8 cellular contexts compared by ENCODE assay signal in genomic region chr12:4274396-4274959, GRCh38. TPM values are rescaled to one million over a fixed set of nuclear protein-coding genes. Genes with fewer than 3 reads are reported as not detected.
A peak's percentile ranks its signal among the peaks of the same experiment; 100 is the strongest.
DNase-seq lines count a peak whose midpoint lies in the region; ATAC-seq and TF ChIP-seq lines count a peak whose summit lies in the region.

No MANE protein-coding gene starts in this region.

- H3K27me3 Mint-ChIP-seq in CD4-positive, alpha-beta memory T cell = peaks cover 0 to 2% of the 10 kb centered on the region in 2 donors
- peaks cover 38% of the 10 kb centered on the region for H3K27me3 Mint-ChIP-seq in chondrocyte (ENCODE audit: low read depth)

- H3K4me1 ChIP-seq in CD4-positive, alpha-beta memory T cell (ENCODE audit: insufficient read depth, low read length) = peaks cover 59% of the 10 kb centered on the region
- H3K4me1 ChIP-seq in mesodermal cell (ENCODE audit: control insufficient read depth, insufficient read depth, low read length, poor library complexity, severe bottlenecking) = peaks cover 38% of the 10 kb centered on the region
- H3K4me1 ChIP-seq in upper lobe of right lung = peaks cover 60% of the 10 kb centered on the region

- H3K27ac ChIP-seq in CD4-positive, alpha-beta memory T cell (ENCODE audit: low read depth, low read length) = peak overlapping the region; percentile 91
- no peak overlapping the region for H3K27ac ChIP-seq in mesodermal cell (ENCODE audit: low read depth, low read length, severe bottlenecking)
- H3K27ac ChIP-seq in upper lobe of right lung = peak overlapping the region; percentile 86

- CTCF ChIA-PET in CD4-positive, alpha-beta memory T cell (lab: Charles Lee; ENCODE audit: partially characterized antibody) = interaction anchor here (1.3 to 16.3 kb wide), 7 partner anchors 10 to 387 kb away, joined by 3 to 304 read pairs (median 111); no protein-coding TSS in a partner anchor

- intact Hi-C loops in CD4-positive, alpha-beta memory T cell (cut with micrococcal nuclease) = loop anchor here (5.0 kb wide), 1 partner anchor 522 kb away; the partner anchor contains the start of gene CRACR2A
- intact Hi-C loops in upper lobe of right lung (cut with DNase I) = loop anchor here (10.0 kb wide), 1 partner anchor 390 kb away; no protein-coding TSS in a partner anchor

- no peaks in the 10 kb centered on the region for H3K9me3 ChIP-seq in CD4-positive, alpha-beta memory T cell (ENCODE audit: control insufficient read depth in 1 of 2, low read length in 2 of 2)
- H3K9me3 ChIP-seq in mesodermal cell (ENCODE audit: control insufficient read depth, low read length) (no peaks in the 10 kb centered on the region), upper lobe of right lung (no peaks in the 10 kb centered on the region)

- POLR2A ChIA-PET in CD4-positive, alpha-beta memory T cell (lab: Charles Lee; ENCODE audit: partially characterized antibody) = interaction anchor here (1.3 to 13.1 kb wide), 16 partner anchors 12 to 401 kb away, joined by 3 to 253 read pairs (median 8); partner anchors contain the start of gene PARP11

- H3K36me3 Mint-ChIP-seq in CD4-positive, alpha-beta memory T cell = peaks cover 29 to 71% of the 10 kb centered on the region in 2 donors
- H3K36me3 Mint-ChIP-seq in chondrocyte (ENCODE audit: low read depth) = peaks cover 21% of the 10 kb centered on the region

- TF ChIP-seq CTCF in chondrocyte (IDR thresholded peaks at IDR 0.05) (no peak), upper lobe of right lung (IDR thresholded peaks at IDR 0.05) (no peak)

- no peaks in the 10 kb centered on the region for H3K27me3 ChIP-seq in CD4-positive, alpha-beta memory T cell (ENCODE audit: insufficient read depth, low read length)
- H3K27me3 ChIP-seq in upper lobe of right lung = peaks cover 36% of the 10 kb centered on the region

- peak overlapping the region; percentile 91 to 99 (median 96) for H3K4me3 Mint-ChIP-seq in CD4-positive, alpha-beta memory T cell
- H3K4me3 Mint-ChIP-seq in chondrocyte (ENCODE audit: unreplicated experiment) = peak overlapping the region; percentile 89

- ATAC-seq in upper lobe of right lung = no peak

- peaks cover 28% of the 10 kb centered on the region for H3K36me3 ChIP-seq in CD4-positive, alpha-beta memory T cell (ENCODE audit: insufficient read depth, low read length)
- peaks cover 36% of the 10 kb centered on the region for H3K36me3 ChIP-seq in mesodermal cell (ENCODE audit: control insufficient read depth, insufficient read depth, low read length)
- H3K36me3 ChIP-seq in upper lobe of right lung = peaks cover 7% of the 10 kb centered on the region

- DNase-seq in CD4-positive, alpha-beta memory T cell = peak; percentile 25 to 51 (median 33)
- DNase-seq in chondrocyte (ENCODE audit: low spot score) (no peak), upper lobe of right lung (no peak), SK-N-DZ (ENCODE audit: low spot score) (no peak), NCI-H2196 treated with DMSO at 0.1 percent for 48 hours (lab: John Stamatoyannopoulos, UW; ENCODE audit: unreplicated experiment) (no peak), NCI-H1436 treated with DMSO at 0.1 percent for 48 hours (lab: John Stamatoyannopoulos, UW) (no peak)

- H3K4me3 ChIP-seq in CD4-positive, alpha-beta memory T cell (ENCODE audit: low read length in 2 of 2) = peak overlapping the region; percentile 84 to 96
- peak overlapping the region; percentile 99 for H3K4me3 ChIP-seq in mesodermal cell (ENCODE audit: extremely low read depth, insufficient read depth, low read length, poor library complexity, severe bottlenecking)
- H3K4me3 ChIP-seq in upper lobe of right lung = peak overlapping the region; percentile 77

- WGBS in mesodermal cell (ENCODE audit: insufficient coverage in 2 of 2), 2 experiments = 0 to 2% methylated on average over 10 to 18 of the region's 39 CpGs

- peaks cover 34 to 83% (median 45%) of the 10 kb centered on the region in 4 donors for H3K4me1 Mint-ChIP-seq in CD4-positive, alpha-beta memory T cell
- H3K4me1 Mint-ChIP-seq in chondrocyte (ENCODE audit: low read depth) = peaks cover 43% of the 10 kb centered on the region

- H3K9me3 Mint-ChIP-seq in CD4-positive, alpha-beta memory T cell = no peaks in the 10 kb centered on the region
- no peaks in the 10 kb centered on the region for H3K9me3 Mint-ChIP-seq in chondrocyte (ENCODE audit: low read depth)

- H3K27ac Mint-ChIP-seq in CD4-positive, alpha-beta memory T cell = peak overlapping the region; percentile 91 to 100 (median 98)
- peak overlapping the region; percentile 92 for H3K27ac Mint-ChIP-seq in chondrocyte (ENCODE audit: unreplicated experiment)

TF ChIP-seq in PFSK-1, 5 proteins besides CTCF, POLR2A, EP300 and RAD21:
- 0 out of 2 replicates have a peak, but pooled peaks have one; percentile 17 for TF ChIP-seq SIN3A (IDR thresholded peaks at IDR 0.05; ENCODE audit: borderline replicate concordance, insufficient read depth, low read length)
- peak; percentile 36; the same call in 1 of the 2 replicates for TF ChIP-seq TAF1 (IDR thresholded peaks at IDR 0.05; ENCODE audit: borderline replicate concordance, insufficient read depth, low read length)
- TF ChIP-seq, protein P1, sequence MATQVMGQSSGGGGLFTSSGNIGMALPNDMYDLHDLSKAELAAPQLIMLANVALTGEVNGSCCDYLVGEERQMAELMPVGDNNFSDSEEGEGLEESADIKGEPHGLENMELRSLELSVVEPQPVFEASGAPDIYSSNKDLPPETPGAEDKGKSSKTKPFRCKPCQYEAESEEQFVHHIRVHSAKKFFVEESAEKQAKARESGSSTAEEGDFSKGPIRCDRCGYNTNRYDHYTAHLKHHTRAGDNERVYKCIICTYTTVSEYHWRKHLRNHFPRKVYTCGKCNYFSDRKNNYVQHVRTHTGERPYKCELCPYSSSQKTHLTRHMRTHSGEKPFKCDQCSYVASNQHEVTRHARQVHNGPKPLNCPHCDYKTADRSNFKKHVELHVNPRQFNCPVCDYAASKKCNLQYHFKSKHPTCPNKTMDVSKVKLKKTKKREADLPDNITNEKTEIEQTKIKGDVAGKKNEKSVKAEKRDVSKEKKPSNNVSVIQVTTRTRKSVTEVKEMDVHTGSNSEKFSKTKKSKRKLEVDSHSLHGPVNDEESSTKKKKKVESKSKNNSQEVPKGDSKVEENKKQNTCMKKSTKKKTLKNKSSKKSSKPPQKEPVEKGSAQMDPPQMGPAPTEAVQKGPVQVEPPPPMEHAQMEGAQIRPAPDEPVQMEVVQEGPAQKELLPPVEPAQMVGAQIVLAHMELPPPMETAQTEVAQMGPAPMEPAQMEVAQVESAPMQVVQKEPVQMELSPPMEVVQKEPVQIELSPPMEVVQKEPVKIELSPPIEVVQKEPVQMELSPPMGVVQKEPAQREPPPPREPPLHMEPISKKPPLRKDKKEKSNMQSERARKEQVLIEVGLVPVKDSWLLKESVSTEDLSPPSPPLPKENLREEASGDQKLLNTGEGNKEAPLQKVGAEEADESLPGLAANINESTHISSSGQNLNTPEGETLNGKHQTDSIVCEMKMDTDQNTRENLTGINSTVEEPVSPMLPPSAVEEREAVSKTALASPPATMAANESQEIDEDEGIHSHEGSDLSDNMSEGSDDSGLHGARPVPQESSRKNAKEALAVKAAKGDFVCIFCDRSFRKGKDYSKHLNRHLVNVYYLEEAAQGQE (IDR thresholded peaks at IDR 0.05; ENCODE audit: insufficient read depth in 1 of 2, low read depth in 2 of 2, low read length in 2 of 2) = no peak

RNA-seq across cellular contexts. Expression of gene CCND2, which starts 0.9 kb away (rescaled TPM):
- total RNA-seq in CD4-positive, alpha-beta memory T cell = 100 to 1,000 TPM; 150 to 151 TPM
- polyA plus RNA-seq in CD4-positive, alpha-beta memory T cell = 100 to 1,000 TPM in 1 of 2 donors, 10 to 100 TPM in 1; 83.3 to 103 TPM
- 156 TPM for polyA plus RNA-seq in PFSK-1 (2012; ENCODE audit: insufficient read length, low read depth)
- 128 to 158 TPM (median 129 TPM) in 3 replicates for total RNA-seq in chondrocyte
- polyA plus RNA-seq in mesodermal cell (2013, experiment 1 of 2) = 66.2 TPM
- polyA plus RNA-seq in mesodermal cell (2013, experiment 2 of 2) = 66.9 TPM
- total RNA-seq in upper lobe of right lung = 94.2 TPM
- polyA plus RNA-seq in SK-N-DZ (2014; cell fraction: cytosol; rRNA removed) = 0.01 and 0.02 TPM in 2 replicates
- 0.08 TPM in 1 of 2 replicates, not detected in the other for polyA plus RNA-seq in SK-N-DZ (2014; cell fraction: nucleus; rRNA removed)

RNA-seq across cellular contexts. Expression of gene TIGAR, which starts 46.5 kb away (rescaled TPM):
- total RNA-seq in CD4-positive, alpha-beta memory T cell = 10 to 100 TPM; 15.2 to 17.3 TPM
- 1 to 10 TPM; 1.9 to 2.7 TPM for polyA plus RNA-seq in CD4-positive, alpha-beta memory T cell
- polyA plus RNA-seq in PFSK-1 (2012; ENCODE audit: insufficient read length, low read depth) = 5.7 TPM
- 27.1 to 30.1 TPM (median 28.8 TPM) in 3 replicates for total RNA-seq in chondrocyte
- 9.8 TPM for polyA plus RNA-seq in mesodermal cell (2013, experiment 1 of 2)
- 12.9 TPM for polyA plus RNA-seq in mesodermal cell (2013, experiment 2 of 2)
- total RNA-seq in upper lobe of right lung = 20.0 TPM
- polyA plus RNA-seq in SK-N-DZ (2014; cell fraction: cytosol; rRNA removed) = 5.3 and 6.3 TPM in 2 replicates
- polyA plus RNA-seq in SK-N-DZ (2014; cell fraction: nucleus; rRNA removed) = 2.6 and 2.9 TPM in 2 replicates

Comparison
In these comparisons a context has a peak if more than half of its experiments do, and no peak if none do; other contexts are left out.
1. DNase-seq: peak in CD4-positive, alpha-beta memory T cell (5 of 5); none in chondrocyte (single experiment), upper lobe of right lung (single experiment), SK-N-DZ (single experiment), NCI-H2196 treated with DMSO at 0.1 percent for 48 hours (single experiment) and NCI-H1436 treated with DMSO at 0.1 percent for 48 hours (single experiment).
2. Peak in every context shown above with its lines, with median percentiles within 50 percentile points of each other: H3K4me3 ChIP-seq.